Comparison of ENCODE assay signal across 8 cellular contexts in the genomic region with DNA sequence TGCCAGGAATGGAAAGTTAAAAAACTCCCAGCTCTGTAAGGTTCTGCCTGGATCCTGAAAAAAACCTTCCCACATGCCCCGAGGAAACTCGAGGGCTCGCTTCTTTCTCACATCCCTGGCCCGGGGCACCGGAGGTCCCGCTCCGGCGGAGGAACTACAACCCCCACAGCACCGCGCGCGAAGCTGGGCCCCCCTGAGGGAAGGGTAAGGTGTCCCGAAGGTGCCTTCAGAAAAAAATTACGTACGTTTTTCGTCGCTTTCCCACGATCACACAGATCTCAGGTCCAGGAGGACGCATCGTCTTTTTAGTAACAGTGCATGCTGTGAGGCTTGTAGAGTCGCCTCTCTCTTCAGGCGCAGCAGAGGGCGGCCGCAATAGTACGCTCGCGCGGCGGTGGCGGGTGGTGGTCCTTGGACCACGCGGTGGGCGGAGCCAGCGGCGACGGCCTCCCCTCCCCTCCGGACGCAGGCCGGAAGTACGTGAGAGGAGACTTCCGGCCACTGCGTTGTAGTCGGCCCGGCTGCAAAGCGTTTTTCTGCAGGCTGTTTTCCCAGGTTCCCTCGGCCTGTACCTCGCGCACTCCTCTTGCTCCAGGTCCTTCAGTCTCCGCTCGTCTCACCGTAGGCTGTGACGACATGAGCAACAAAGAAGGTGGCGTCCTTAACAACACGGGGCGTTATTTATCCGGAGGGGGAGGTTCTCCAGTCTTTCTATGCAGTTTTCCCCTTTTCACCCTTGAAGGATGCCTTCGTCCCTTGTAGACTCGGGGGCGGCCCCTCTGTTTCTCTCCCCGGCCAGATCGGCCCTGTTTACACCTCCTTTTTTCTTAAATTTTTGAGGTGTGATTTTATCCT. TPM values are rescaled to one million over a fixed set of nuclear protein-coding genes. Genes with fewer than 3 reads are reported as not detected.
DNase-seq lines count a peak whose midpoint lies in the region; TF ChIP-seq lines count a peak whose summit lies in the region.

A gene with protein sequence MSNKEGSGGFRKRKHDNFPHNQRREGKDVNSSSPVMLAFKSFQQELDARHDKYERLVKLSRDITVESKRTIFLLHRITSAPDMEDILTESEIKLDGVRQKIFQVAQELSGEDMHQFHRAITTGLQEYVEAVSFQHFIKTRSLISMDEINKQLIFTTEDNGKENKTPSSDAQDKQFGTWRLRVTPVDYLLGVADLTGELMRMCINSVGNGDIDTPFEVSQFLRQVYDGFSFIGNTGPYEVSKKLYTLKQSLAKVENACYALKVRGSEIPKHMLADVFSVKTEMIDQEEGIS (plus strand): TSS at position 495 of the 855 bp plus-strand sequence. CDS start 142 bp downstream, at position 637.

- H3K9ac ChIP-seq in H9 (ENCODE audit: extremely low read depth, insufficient read length, low read length) (peak within 1 kb of the TSS; percentile 94), neural cell (ENCODE audit: low read length) (peak within 1 kb of the TSS; percentile 85)

- peak within 1 kb of the TSS; percentile 89 for H3K14ac ChIP-seq in H9 (ENCODE audit: insufficient read depth, low read length)

- no peak within 1 kb of the TSS for H2BK15ac ChIP-seq in H9 (ENCODE audit: low read depth, low read length)

- H3K4me3 ChIP-seq in MG63, result peak within 1 kb of the TSS; percentile 87
- H3K4me3 ChIP-seq in fibroblast of villous mesenchyme (ENCODE audit: low read depth, low read length), result peak within 1 kb of the TSS; percentile 98
- H3K4me3 ChIP-seq in neural cell (ENCODE audit: low read length), result peak within 1 kb of the TSS; percentile 72
- H3K4me3 ChIP-seq in stomach, result peak within 1 kb of the TSS; percentile 67 to 89 (median 78)

- no peak within 1 kb of the TSS for H2BK20ac ChIP-seq in H9 (ENCODE audit: low read depth, low read length, poor library complexity, severe bottlenecking)

- H3K36me3 ChIP-seq in MG63 (peaks cover 20% of the 10 kb centered on the region), neural cell (ENCODE audit: insufficient read depth, low read length) (no peaks in the 10 kb centered on the region), stomach (peaks cover 0 to 20% (median 16%) of the 10 kb centered on the region in 4 donors)

- peaks cover 4% of the 10 kb centered on the region for H3F3A ChIP-seq in neural cell (ENCODE audit: insufficient read depth, low read length, poor library complexity, severe bottlenecking)

- H2AFZ ChIP-seq in H9 (ENCODE audit: low read length) (no peak within 1 kb of the TSS), neural cell (ENCODE audit: low read depth, low read length) (peak within 1 kb of the TSS; percentile 77)

- intact Hi-C loops in stomach (cut with DNase I; ENCODE audit: low total_unique reads), result no loop called here

- H3K27ac ChIP-seq in H9 (ENCODE audit: insufficient read length, low read depth, low read length), result peak within 1 kb of the TSS; percentile 84
- peak within 1 kb of the TSS; percentile 92 for H3K27ac ChIP-seq in neural cell (ENCODE audit: low read length)
- H3K27ac ChIP-seq in stomach, result peak within 1 kb of the TSS; percentile 88 to 96 (median 90)

- peak within 1 kb of the TSS; percentile 76 for H3K4me2 ChIP-seq in H9 (ENCODE audit: insufficient read depth, insufficient read length, low read length)
- peak within 1 kb of the TSS; percentile 77 for H3K4me2 ChIP-seq in neural cell (ENCODE audit: low read length)

- H3K9me3 Mint-ChIP-seq in H9, result no peaks in the 10 kb centered on the region; a peak in 1 of 5 replicates

- no peak within 1 kb of the TSS for H2AK5ac ChIP-seq in H9 (ENCODE audit: insufficient read length, low read length)

- peaks cover 36 to 48% of the 10 kb centered on the region in 2 experiments for H3K4me1 Mint-ChIP-seq in H9

- no peaks in the 10 kb centered on the region for H3K27me3 Mint-ChIP-seq in H9 (ENCODE audit: low read depth)

- peak within 1 kb of the TSS; percentile 96 for H4K8ac ChIP-seq in H9 (replicated peaks; ENCODE audit: insufficient read length, low read depth, low read length)

- peaks cover 6% of the 10 kb centered on the region; the same call in 1 of the 2 replicates for H3K4me1 ChIP-seq in H9 (ENCODE audit: insufficient read depth, low read length)
- peaks cover 7 to 52% (median 37%) of the 10 kb centered on the region in 4 donors for H3K4me1 ChIP-seq in stomach

- H4K91ac ChIP-seq in H9 (ENCODE audit: insufficient read length, low read depth, low read length), result no peak within 1 kb of the TSS

- H3K18ac ChIP-seq in H9 (ENCODE audit: insufficient read length, low read depth, low read length), result peak within 1 kb of the TSS; percentile 97

- H3K27me3 ChIP-seq in H9 (ENCODE audit: insufficient read depth, low read length) (no peaks in the 10 kb centered on the region), MG63 (no peaks in the 10 kb centered on the region), neural cell (ENCODE audit: insufficient read depth, low read depth, low read length) (no peaks in the 10 kb centered on the region), stomach (no peaks in the 10 kb centered on the region)

- peak; percentile 73 for TF ChIP-seq EP300 in neural cell (conservative IDR thresholded peaks at IDR 0.05; ENCODE audit: poor library complexity, severe bottlenecking)
- TF ChIP-seq EP300 in stomach (IDR thresholded peaks at IDR 0.05), result no peak

- peak in 2 of 4 donors; percentile 38 to 62 for TF ChIP-seq POLR2A in stomach (IDR thresholded peaks at IDR 0.05)

- H3K27ac Mint-ChIP-seq in H9, result peak within 1 kb of the TSS; percentile 100

- peaks cover 4 to 24% (median 17%) of the 10 kb centered on the region in 3 experiments; a peak in 6 of 7 replicates for H3K36me3 Mint-ChIP-seq in H9 (ENCODE audit: insufficient read depth in 1 of 3, low read depth in 3 of 3)

- no peak within 1 kb of the TSS for H3K23ac ChIP-seq in H9 (ENCODE audit: insufficient read length, low read depth, low read length)

- DNase-seq in ELR (ENCODE audit: low read depth) (peak; percentile 94), H9 (peak; percentile 94), MG63 (peak; percentile 93), SIG-M5 treated with dmso at 0.1 percent for 504 hours (lab: John Stamatoyannopoulos, UW; ENCODE audit: unreplicated experiment) (peak; percentile 97), activated gamma-delta T cell treated with Interleukin-2 at 50 U/mL for 16 hours (peak; percentile 87), fibroblast of villous mesenchyme (ENCODE audit: low read depth) (peak; percentile 93), stomach (peak; percentile 92)

- H3K9me2 ChIP-seq in neural cell (ENCODE audit: insufficient read depth, low read length), result no peaks in the 10 kb centered on the region

- peak within 1 kb of the TSS; percentile 95 for H2BK5ac ChIP-seq in H9 (ENCODE audit: insufficient read length, low read length)

- TF ChIP-seq RAD21 in neural cell (conservative IDR thresholded peaks at IDR 0.05), result no peak

- H3K79me2 ChIP-seq in H9 (ENCODE audit: insufficient read depth, low read length) (peaks cover 5% of the 10 kb centered on the region; the same call in 1 of the 2 replicates), neural cell (replicated peaks; ENCODE audit: insufficient read depth, low read length) (peaks cover 32% of the 10 kb centered on the region)

- H2BK12ac ChIP-seq in H9 (ENCODE audit: insufficient read length, low read depth, low read length), result no peak within 1 kb of the TSS

- TF ChIP-seq CTCF in H9 (conservative IDR thresholded peaks at IDR 0.05), result no peak
- no peak for TF ChIP-seq CTCF in fibroblast of villous mesenchyme (IDR thresholded peaks at IDR 0.05; ENCODE audit: insufficient read depth, low read depth, low read length)
- no peak for TF ChIP-seq CTCF in neural cell (IDR thresholded peaks at IDR 0.05; ENCODE audit: poor library complexity, severe bottlenecking)
- TF ChIP-seq CTCF in stomach (IDR thresholded peaks at IDR 0.05), result no peak

- H3K4ac ChIP-seq in H9 (ENCODE audit: low read depth, low read length), result no peak within 1 kb of the TSS

- peak within 1 kb of the TSS; percentile 90 to 98 for H3K4me3 Mint-ChIP-seq in H9

- no peaks in the 10 kb centered on the region for H4K20me1 ChIP-seq in H9 (ENCODE audit: control insufficient read depth, insufficient read depth, insufficient read length)
- no peaks in the 10 kb centered on the region for H4K20me1 ChIP-seq in neural cell (ENCODE audit: insufficient read depth)

- WGBS in H9 (ENCODE audit: extremely low coverage, insufficient read length, low lambda C conversion rate), result no CpG with 5 or more reads among the region's 61 CpGs
- 0 to 1% (median 0%) methylated on average over 60 to 61 of the region's 61 CpGs for WGBS in stomach, 5 donors

- H3K9me3 ChIP-seq in H9 (ENCODE audit: control insufficient read depth, low read depth, low read length) (no peaks in the 10 kb centered on the region), MG63 (no peaks in the 10 kb centered on the region), neural cell (ENCODE audit: low read length) (no peaks in the 10 kb centered on the region), stomach (no peaks in the 10 kb centered on the region)

- peak within 1 kb of the TSS; percentile 90 for H3K56ac ChIP-seq in H9 (ENCODE audit: insufficient read length, low read depth, low read length)

- peak within 1 kb of the TSS; percentile 97 for H4K5ac ChIP-seq in H9 (ENCODE audit: insufficient read length, low read depth, low read length)

- no peaks in the 10 kb centered on the region for H3K79me1 ChIP-seq in H9 (ENCODE audit: insufficient read depth, low read depth, low read length, poor library complexity, severe bottlenecking)

- no peak within 1 kb of the TSS for H3T11ph ChIP-seq in H9 (ENCODE audit: low read length)

- no peak within 1 kb of the TSS for H2BK120ac ChIP-seq in H9 (ENCODE audit: low read depth, low read length, poor library complexity, severe bottlenecking)

- H3K23me2 ChIP-seq in H9 (ENCODE audit: insufficient read length, low read depth, low read length, poor library complexity, severe bottlenecking), result peaks cover 5% of the 10 kb centered on the region

TF ChIP-seq in neural cell, 6 proteins besides CTCF, POLR2A, EP300 and RAD21 (continues in another document):
- peak; percentile 98 for TF ChIP-seq POLR2AphosphoS5 (IDR thresholded peaks at IDR 0.05)
- TF ChIP-seq TAF1 (IDR thresholded peaks at IDR 0.05; ENCODE audit: low read depth), result peak; percentile 89
- TF ChIP-seq MXI1 (conservative IDR thresholded peaks at IDR 0.05; ENCODE audit: poor library complexity, severe bottlenecking), result peak; percentile 85
- peak; percentile 58 for TF ChIP-seq SMC3 (conservative IDR thresholded peaks at IDR 0.05; ENCODE audit: poor library complexity)

RNA-seq across cellular contexts. Expression of the gene that starts here (rescaled TPM):
- total RNA-seq in H9 (2021), result 39.8 and 39.9 TPM in 2 replicates
- 26.8 and 34.5 TPM in 2 replicates for total RNA-seq in MG63 (2014; rRNA removed; shearing (Covaris generic); ENCODE audit: low replicate concordance)
- total RNA-seq in fibroblast of villous mesenchyme, result 37.4 and 51.8 TPM in 2 replicates
- 55.1 and 55.2 TPM in 2 replicates for polyA plus RNA-seq in neural cell
- 56.2 and 58.7 TPM in 2 replicates for polyA minus RNA-seq in neural cell
- 10 to 100 TPM; 12.7 to 63.4 (median 30.9) TPM for total RNA-seq in stomach
- 10 to 100 TPM; 10.2 to 18.3 (median 16.6) TPM for polyA plus RNA-seq in stomach

Comparison
In these comparisons a context has a peak if more than half of its experiments do, and no peak if none do; other contexts are left out.
1. Peak in every context shown above with its lines: DNase-seq, H3K4me3 ChIP-seq and H3K27ac ChIP-seq.